Comparison of ENCODE assay signal across 1 cellular context in the genomic region with DNA sequence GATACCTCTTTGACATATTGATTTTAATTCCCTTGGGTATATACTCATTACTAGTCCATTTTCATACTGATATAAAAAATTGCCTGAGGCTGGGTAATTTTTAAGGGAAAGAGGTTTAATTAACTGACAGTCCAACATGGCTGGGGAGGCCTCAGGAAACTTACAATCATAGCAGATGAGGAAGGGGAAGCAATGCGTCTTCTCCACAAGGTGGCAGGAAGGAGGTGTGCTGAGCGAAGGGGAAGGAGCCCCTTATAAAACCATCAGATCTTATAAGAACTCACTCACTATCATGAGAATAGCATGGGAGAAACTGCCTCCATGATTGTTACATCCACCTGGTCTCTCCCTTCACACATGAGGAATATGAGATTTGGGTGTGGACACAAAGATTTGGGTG.
TF ChIP-seq lines count a peak whose summit lies in the region.

No MANE protein-coding gene starts in this region.

TF ChIP-seq in K562, 482 proteins besides CTCF, POLR2A, EP300 and RAD21:
- TF ChIP-seq, protein P1, sequence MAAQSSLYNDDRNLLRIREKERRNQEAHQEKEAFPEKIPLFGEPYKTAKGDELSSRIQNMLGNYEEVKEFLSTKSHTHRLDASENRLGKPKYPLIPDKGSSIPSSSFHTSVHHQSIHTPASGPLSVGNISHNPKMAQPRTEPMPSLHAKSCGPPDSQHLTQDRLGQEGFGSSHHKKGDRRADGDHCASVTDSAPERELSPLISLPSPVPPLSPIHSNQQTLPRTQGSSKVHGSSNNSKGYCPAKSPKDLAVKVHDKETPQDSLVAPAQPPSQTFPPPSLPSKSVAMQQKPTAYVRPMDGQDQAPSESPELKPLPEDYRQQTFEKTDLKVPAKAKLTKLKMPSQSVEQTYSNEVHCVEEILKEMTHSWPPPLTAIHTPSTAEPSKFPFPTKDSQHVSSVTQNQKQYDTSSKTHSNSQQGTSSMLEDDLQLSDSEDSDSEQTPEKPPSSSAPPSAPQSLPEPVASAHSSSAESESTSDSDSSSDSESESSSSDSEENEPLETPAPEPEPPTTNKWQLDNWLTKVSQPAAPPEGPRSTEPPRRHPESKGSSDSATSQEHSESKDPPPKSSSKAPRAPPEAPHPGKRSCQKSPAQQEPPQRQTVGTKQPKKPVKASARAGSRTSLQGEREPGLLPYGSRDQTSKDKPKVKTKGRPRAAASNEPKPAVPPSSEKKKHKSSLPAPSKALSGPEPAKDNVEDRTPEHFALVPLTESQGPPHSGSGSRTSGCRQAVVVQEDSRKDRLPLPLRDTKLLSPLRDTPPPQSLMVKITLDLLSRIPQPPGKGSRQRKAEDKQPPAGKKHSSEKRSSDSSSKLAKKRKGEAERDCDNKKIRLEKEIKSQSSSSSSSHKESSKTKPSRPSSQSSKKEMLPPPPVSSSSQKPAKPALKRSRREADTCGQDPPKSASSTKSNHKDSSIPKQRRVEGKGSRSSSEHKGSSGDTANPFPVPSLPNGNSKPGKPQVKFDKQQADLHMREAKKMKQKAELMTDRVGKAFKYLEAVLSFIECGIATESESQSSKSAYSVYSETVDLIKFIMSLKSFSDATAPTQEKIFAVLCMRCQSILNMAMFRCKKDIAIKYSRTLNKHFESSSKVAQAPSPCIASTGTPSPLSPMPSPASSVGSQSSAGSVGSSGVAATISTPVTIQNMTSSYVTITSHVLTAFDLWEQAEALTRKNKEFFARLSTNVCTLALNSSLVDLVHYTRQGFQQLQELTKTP (IDR thresholded peaks at IDR 0.05; ENCODE audit: low read depth in 1 of 2, partially characterized antibody in 2 of 2) = no peak
- no peak for TF ChIP-seq FOXM1 (IDR thresholded peaks at IDR 0.05; ENCODE audit: low read depth)
- TF ChIP-seq FOXM1 (CRISPR knock-in tag; IDR thresholded peaks at IDR 0.05; ENCODE audit: low read depth) = no peak
- TF ChIP-seq ZNF699 (CRISPR knock-in tag; IDR thresholded peaks at IDR 0.05; ENCODE audit: insufficient replicate concordance) = no peak
- no peak for TF ChIP-seq ZNF239 (CRISPR knock-in tag; IDR thresholded peaks at IDR 0.05)
- TF ChIP-seq THRAP3 (IDR thresholded peaks at IDR 0.05; ENCODE audit: borderline replicate concordance) = no peak
- no peak for TF ChIP-seq ZNF780A (CRISPR knock-in tag; IDR thresholded peaks at IDR 0.05)
- no peak for TF ChIP-seq SETDB1 (IDR thresholded peaks at IDR 0.05; ENCODE audit: low read length)
- TF ChIP-seq TEAD2 (tag; IDR thresholded peaks at IDR 0.05) = no peak
- TF ChIP-seq OTX1 (CRISPR knock-in tag; IDR thresholded peaks at IDR 0.05) = no peak
- TF ChIP-seq NFATC3 (IDR thresholded peaks at IDR 0.05) = no peak
- TF ChIP-seq, protein P2, sequence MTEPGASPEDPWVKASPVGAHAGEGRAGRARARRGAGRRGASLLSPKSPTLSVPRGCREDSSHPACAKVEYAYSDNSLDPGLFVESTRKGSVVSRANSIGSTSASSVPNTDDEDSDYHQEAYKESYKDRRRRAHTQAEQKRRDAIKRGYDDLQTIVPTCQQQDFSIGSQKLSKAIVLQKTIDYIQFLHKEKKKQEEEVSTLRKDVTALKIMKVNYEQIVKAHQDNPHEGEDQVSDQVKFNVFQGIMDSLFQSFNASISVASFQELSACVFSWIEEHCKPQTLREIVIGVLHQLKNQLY (CRISPR knock-in tag; conservative IDR thresholded peaks at IDR 0.05) = no peak
